In the genomic region with DNA sequence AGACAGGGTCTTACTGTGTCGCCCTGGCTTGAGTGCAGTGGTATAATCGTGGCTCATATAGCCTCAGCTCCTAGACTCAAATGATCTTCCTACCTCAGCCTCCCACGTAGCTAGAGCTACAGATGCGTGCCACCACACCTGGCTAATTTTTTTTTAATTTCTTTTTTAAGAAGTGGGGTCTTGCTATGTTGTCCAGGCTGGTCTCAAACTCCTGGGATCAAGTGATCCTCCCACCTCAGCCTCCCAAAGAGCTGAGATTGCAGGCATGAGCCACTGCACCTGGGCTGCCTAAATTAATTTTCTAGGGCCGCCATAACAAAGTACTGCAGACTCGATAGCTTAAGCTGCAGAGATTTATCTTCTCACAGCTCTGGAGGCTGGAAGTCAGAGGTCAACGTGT, we compare ENCODE assay signal across 15 cellular contexts. TPM values are rescaled to one million over a fixed set of nuclear protein-coding genes. Genes with fewer than 3 reads are reported as not detected.
DNase-seq lines count a peak whose midpoint lies in the region; ATAC-seq and TF ChIP-seq lines count a peak whose summit lies in the region.
"Had no signal": no experiment of that assay in that cellular context is flagged by ENCODE, and none has a peak within 500 bp of the region (broad histone marks: within the 10 kb centered on the region; RNA-seq: fewer than 3 reads in every experiment).

No MANE protein-coding gene starts in this region.

- H3K4me2 ChIP-seq in hepatocyte, result no peak overlapping the region

- H2AFZ ChIP-seq in hepatocyte, result no peak overlapping the region

- no peaks in the 10 kb centered on the region for H3K27me3 Mint-ChIP-seq in natural killer cell treated with Interleukin-12 subunit alpha and Interleukin-12 subunit beta and Interleukin-15 and Interleukin-18, amount 100 ng/mL, for 72 hours
- no peaks in the 10 kb centered on the region for H3K27me3 Mint-ChIP-seq in natural killer cell (ENCODE audit: low read depth in 2 of 2)

- H3K79me2 ChIP-seq in hepatocyte, result no peaks in the 10 kb centered on the region

- no peak overlapping the region for H3K4me3 ChIP-seq in WERI-Rb-1 (ENCODE audit: low read depth, low read length)
- no peak overlapping the region for H3K4me3 ChIP-seq in mucosa of rectum (ENCODE audit: low read length in 2 of 2)
- no peak overlapping the region for H3K4me3 ChIP-seq in uterus
- H3K4me3 ChIP-seq in vagina, result no peak overlapping the region
- no peak overlapping the region for H3K4me3 ChIP-seq in hepatocyte

- no peak for ATAC-seq in natural killer cell treated with Interleukin-12 subunit alpha and Interleukin-12 subunit beta and Interleukin-15 and Interleukin-18, amount 100 ng/mL, for 72 hours
- ATAC-seq in natural killer cell (no peak), HG03139 (IDR thresholded peaks at IDR 0.05; ENCODE audit: unreplicated experiment) (no peak)

- peak overlapping the region in 1 of 2 donors; percentile 33 for H3K9ac ChIP-seq in mucosa of rectum (ENCODE audit: low read depth in 1 of 2, low read length in 2 of 2)

- 0 out of 2 replicates have a peak overlapping the region, but pooled peaks have one; percentile 12 for H3K27ac ChIP-seq in WERI-Rb-1
- peak overlapping the region; percentile 93 to 95 for H3K27ac ChIP-seq in mucosa of rectum (ENCODE audit: low read depth in 2 of 2, low read length in 2 of 2)
- peak overlapping the region; percentile 67 to 71 for H3K27ac ChIP-seq in uterus
- no peak overlapping the region for H3K27ac ChIP-seq in vagina
- H3K27ac ChIP-seq in hepatocyte, result no peak overlapping the region

- H3K9me2 ChIP-seq in hepatocyte (replicated peaks; ENCODE audit: insufficient read depth), result no peaks in the 10 kb centered on the region

- TF ChIP-seq CTCF in natural killer cell (IDR thresholded peaks at IDR 0.05) (no peak), WERI-Rb-1 (IDR thresholded peaks at IDR 0.05; ENCODE audit: low read depth, low read length) (no peak), uterus (IDR thresholded peaks at IDR 0.05) (no peak), vagina (IDR thresholded peaks at IDR 0.05) (no peak), hepatocyte (IDR thresholded peaks at IDR 0.05; ENCODE audit: poor library complexity) (no peak)

- DNase-seq in natural killer cell treated with Interleukin-12 subunit alpha and Interleukin-12 subunit beta and Interleukin-15 and Interleukin-18, amount 100 ng/mL, for 72 hours (ENCODE audit: low spot score), result peak; percentile 16
- DNase-seq in natural killer cell (no peak), WERI-Rb-1 (no peak), uterus (no peak), vagina (ENCODE audit: extremely low spot score in 2 of 2) (no peak), hepatocyte (ENCODE audit: low spot score) (no peak)
- DNase-seq: CD4-positive, CD25-positive, alpha-beta regulatory T cell; DMS79; HCEC 1CT; NCI-H1417 treated with DMSO at 0.1 percent for 48 hours; NCI-H2171; NCI-H446; NCI-H69 had no signal

- no peaks in the 10 kb centered on the region for H3K36me3 Mint-ChIP-seq in natural killer cell treated with Interleukin-12 subunit alpha and Interleukin-12 subunit beta and Interleukin-15 and Interleukin-18, amount 100 ng/mL, for 72 hours
- no peaks in the 10 kb centered on the region for H3K36me3 Mint-ChIP-seq in natural killer cell
- H3K36me3 Mint-ChIP-seq: CD4-positive, CD25-positive, alpha-beta regulatory T cell had no signal

- H3K9me3 Mint-ChIP-seq in natural killer cell treated with Interleukin-12 subunit alpha and Interleukin-12 subunit beta and Interleukin-15 and Interleukin-18, amount 100 ng/mL, for 72 hours, result no peaks in the 10 kb centered on the region
- H3K9me3 Mint-ChIP-seq in natural killer cell, result no peaks in the 10 kb centered on the region

- no peaks in the 10 kb centered on the region for H3K36me3 ChIP-seq in WERI-Rb-1
- peaks cover 12 to 13% of the 10 kb centered on the region in 2 donors for H3K36me3 ChIP-seq in mucosa of rectum (ENCODE audit: control insufficient read depth in 2 of 2, insufficient read depth in 2 of 2, low read length in 2 of 2)
- no peaks in the 10 kb centered on the region for H3K36me3 ChIP-seq in uterus
- peaks cover 0 to 12% of the 10 kb centered on the region in 2 donors for H3K36me3 ChIP-seq in vagina
- H3K36me3 ChIP-seq in hepatocyte (replicated peaks; ENCODE audit: insufficient read depth, low read depth), result no peaks in the 10 kb centered on the region

- H3K9me3 ChIP-seq in WERI-Rb-1 (ENCODE audit: severe bottlenecking) (peaks cover 3% of the 10 kb centered on the region), mucosa of rectum (ENCODE audit: control insufficient read depth in 2 of 2, low read length in 2 of 2) (no peaks in the 10 kb centered on the region), uterus (no peaks in the 10 kb centered on the region), vagina (no peaks in the 10 kb centered on the region), hepatocyte (ENCODE audit: low read depth) (no peaks in the 10 kb centered on the region)

- intact Hi-C loops in natural killer cell (cut with micrococcal nuclease), result no loop called here
- intact Hi-C loops in uterus (cut with DNase I; ENCODE audit: low total_unique reads), result no loop called here
- intact Hi-C loops in vagina (cut with DNase I), result no loop called here

- TF ChIP-seq POLR2A in uterus (IDR thresholded peaks at IDR 0.05), result no peak
- no peak for TF ChIP-seq POLR2A in vagina (IDR thresholded peaks at IDR 0.05)

- no peaks in the 10 kb centered on the region for H3K4me1 Mint-ChIP-seq in natural killer cell treated with Interleukin-12 subunit alpha and Interleukin-12 subunit beta and Interleukin-15 and Interleukin-18, amount 100 ng/mL, for 72 hours (ENCODE audit: low read depth in 2 of 2)
- peaks cover 0 to 6% of the 10 kb centered on the region in 2 donors for H3K4me1 Mint-ChIP-seq in natural killer cell
- H3K4me1 Mint-ChIP-seq: CD4-positive, CD25-positive, alpha-beta regulatory T cell had no signal

- H3K4me3 Mint-ChIP-seq in natural killer cell treated with Interleukin-12 subunit alpha and Interleukin-12 subunit beta and Interleukin-15 and Interleukin-18, amount 100 ng/mL, for 72 hours, result no peak overlapping the region
- no peak overlapping the region for H3K4me3 Mint-ChIP-seq in natural killer cell
- H3K4me3 Mint-ChIP-seq: CD4-positive, CD25-positive, alpha-beta regulatory T cell had no signal

- H3K27ac Mint-ChIP-seq in natural killer cell treated with Interleukin-12 subunit alpha and Interleukin-12 subunit beta and Interleukin-15 and Interleukin-18, amount 100 ng/mL, for 72 hours, result no peak overlapping the region
- H3K27ac Mint-ChIP-seq in natural killer cell, result no peak overlapping the region
- H3K27ac Mint-ChIP-seq: CD4-positive, CD25-positive, alpha-beta regulatory T cell had no signal

- H4K20me1 ChIP-seq in hepatocyte (ENCODE audit: insufficient read depth, poor library complexity, severe bottlenecking), result no peaks in the 10 kb centered on the region

- H3K4me1 ChIP-seq in mucosa of rectum (ENCODE audit: control insufficient read depth in 2 of 2, insufficient read depth in 2 of 2, low read length in 2 of 2) (peaks cover 36 to 43% of the 10 kb centered on the region in 2 donors), uterus (no peaks in the 10 kb centered on the region), vagina (peaks cover 17% of the 10 kb centered on the region), hepatocyte (ENCODE audit: insufficient read depth) (peaks cover 5% of the 10 kb centered on the region)

- WGBS in hepatocyte (ENCODE audit: low lambda C conversion rate, missing lambda C conversion rate), result 96% methylated on average over 7 of the region's 7 CpGs

- H3K27me3 ChIP-seq in WERI-Rb-1 (ENCODE audit: insufficient read depth, low read depth, severe bottlenecking) (no peaks in the 10 kb centered on the region), mucosa of rectum (ENCODE audit: control insufficient read depth in 2 of 2, insufficient read depth in 2 of 2, low read length in 2 of 2) (no peaks in the 10 kb centered on the region), uterus (no peaks in the 10 kb centered on the region), vagina (no peaks in the 10 kb centered on the region), hepatocyte (no peaks in the 10 kb centered on the region)

RNA-seq across cellular contexts. Expression of a gene that starts 9.1 kb away (rescaled TPM):
- 1 to 10 TPM; 2.3 to 3.9 TPM for total RNA-seq in natural killer cell treated with Interleukin-12 subunit alpha and Interleukin-12 subunit beta and Interleukin-15 and Interleukin-18, amount 100 ng/mL, for 72 hours
- total RNA-seq in natural killer cell (1 to 10 TPM; 3.7 to 5.8 (median 4.4) TPM), uterus (100 to 1,000 TPM in 1 of 4 donors, 10 to 100 TPM in 3; 28.1 to 116 (median 83.5) TPM), vagina (146 TPM), hepatocyte (35.4 and 42.4 TPM in 2 replicates)
- polyA plus RNA-seq in hepatocyte, result 75.2 and 79.8 TPM in 2 replicates
- total RNA-seq: CD4-positive, CD25-positive, alpha-beta regulatory T cell had no signal

RNA-seq across cellular contexts. Expression of a gene that starts 17.7 kb away (rescaled TPM):
- not detected for total RNA-seq in natural killer cell treated with Interleukin-12 subunit alpha and Interleukin-12 subunit beta and Interleukin-15 and Interleukin-18, amount 100 ng/mL, for 72 hours
- total RNA-seq in natural killer cell (1 to 10 TPM; 1.5 to 3.0 (median 1.5) TPM), uterus (10 to 100 TPM in 2 of 4 donors, 1 to 10 TPM in 2; 1.3 to 38.3 (median 7.3) TPM), vagina (55.2 TPM), hepatocyte (21.7 and 28.6 TPM in 2 replicates)
- 28.4 and 30.0 TPM in 2 replicates for polyA plus RNA-seq in hepatocyte

RNA-seq across cellular contexts. Expression of a gene that starts 51.2 kb away (rescaled TPM):
- 100 to 1,000 TPM in 1 of 2 donors, 10 to 100 TPM in 1; 83.2 to 102 TPM for total RNA-seq in natural killer cell treated with Interleukin-12 subunit alpha and Interleukin-12 subunit beta and Interleukin-15 and Interleukin-18, amount 100 ng/mL, for 72 hours
- total RNA-seq in natural killer cell (100 to 1,000 TPM in 1 of 3 donors, 10 to 100 TPM in 2; 75.7 to 116 (median 87.3) TPM), uterus (100 to 1,000 TPM in 3 of 4 donors, 10 to 100 TPM in 1; 71.8 to 297 (median 174) TPM), vagina (271 TPM), hepatocyte (110 and 147 TPM in 2 replicates)
- 168 and 188 TPM in 2 replicates for polyA plus RNA-seq in hepatocyte

RNA-seq across cellular contexts. Expression of a gene that starts 51.6 kb away (rescaled TPM):
- 1 to 10 TPM; 2.1 to 2.2 TPM for total RNA-seq in natural killer cell treated with Interleukin-12 subunit alpha and Interleukin-12 subunit beta and Interleukin-15 and Interleukin-18, amount 100 ng/mL, for 72 hours
- total RNA-seq in natural killer cell (10 to 100 TPM in 1 of 3 donors, 1 to 10 TPM in 2; 2.7 to 13.7 (median 3.1) TPM), uterus (1 to 10 TPM in 1 of 4 donors, under 1 TPM in 1, not detected in 2; 0.35 to 1.4 TPM), vagina (1.2 TPM), hepatocyte (not detected in 2 replicates)
- polyA plus RNA-seq in hepatocyte, result 0.15 and 0.44 TPM in 2 replicates

RNA-seq across cellular contexts. Expression of a gene that starts 58.7 kb away (rescaled TPM):
- 10 to 100 TPM; 24.6 to 26.3 TPM for total RNA-seq in natural killer cell treated with Interleukin-12 subunit alpha and Interleukin-12 subunit beta and Interleukin-15 and Interleukin-18, amount 100 ng/mL, for 72 hours
- total RNA-seq in natural killer cell (10 to 100 TPM; 43.0 to 51.4 (median 46.9) TPM), uterus (10 to 100 TPM in 3 of 4 donors, 1 to 10 TPM in 1; 10.0 to 25.7 (median 17.1) TPM), vagina (21.1 TPM), hepatocyte (8.2 and 11.7 TPM in 2 replicates)
- 9.7 and 10.8 TPM in 2 replicates for polyA plus RNA-seq in hepatocyte

Comparison
In these comparisons a context has a peak if more than half of its experiments do, and no peak if none do; other contexts are left out.
1. H3K27ac ChIP-seq: peak in WERI-Rb-1 (single experiment), mucosa of rectum (2 of 2) and uterus (2 of 2); none in vagina (single experiment) and hepatocyte (single experiment).